Comparison of ENCODE assay signal across 9 cellular contexts in genomic region chr4:42397256-42397634, GRCh38. TPM values are rescaled to one million over a fixed set of nuclear protein-coding genes. Genes with fewer than 3 reads are reported as not detected.
DNase-seq lines count a peak whose midpoint lies in the region; ATAC-seq, FAIRE-seq and TF ChIP-seq lines count a peak whose summit lies in the region.
"Had no signal": no experiment of that assay in that cellular context is flagged by ENCODE, and none has a peak within 500 bp of the region (broad histone marks: within the 10 kb centered on the region; RNA-seq: fewer than 3 reads in every experiment).

SHISA3 (plus strand) TSS chr4:42397488; CDS start chr4:42398057, 569 bp downstream.

- no peaks in the 10 kb centered on the region for H4K20me1 ChIP-seq in endothelial cell of umbilical vein (replicated peaks; ENCODE audit: control insufficient read depth, extremely low read depth, insufficient read depth, low read length)

- CTCF ChIA-PET in endothelial cell of umbilical vein (lab: Charles Lee): interaction anchor here (1.1 to 7.0 kb wide), 4 partner anchors 26 to 122 kb away, joined by 3 to 54 read pairs (median 12); no protein-coding TSS in a partner anchor

- H3K9me3 Mint-ChIP-seq in activated CD4-positive, alpha-beta T cell treated with anti-CD3 and anti-CD28 coated beads, Interleukin-2, amount 10 ng/mL, durations not matched to agents 24 days and 14 days: no peaks in the 10 kb centered on the region
- no peaks in the 10 kb centered on the region for H3K9me3 Mint-ChIP-seq in nephron progenitor cell

- H3K27me3 ChIP-seq in endothelial cell of umbilical vein (ENCODE audit: control insufficient read depth in 2 of 2, insufficient read depth in 2 of 2, low read length in 2 of 2): no peaks in the 10 kb centered on the region

- intact Hi-C loops in activated CD4-positive, alpha-beta T cell treated with anti-CD3 and anti-CD28 coated beads, Interleukin-2, amount 10 ng/mL, durations not matched to agents 24 days and 14 days (cut with micrococcal nuclease): loop anchor here (2.0 to 10.0 kb wide), 4 partner anchors 244 to 652 kb away; partner anchors contain the start of genes ATP8A1, BEND4 and PHOX2B
- intact Hi-C loops in endothelial cell of umbilical vein (cut with micrococcal nuclease): loop anchor here (1.0 to 5.0 kb wide), 3 partner anchors 115 to 260 kb away; partner anchors contain the start of gene ATP8A1

- H3K4me2 ChIP-seq in endothelial cell of umbilical vein (ENCODE audit: insufficient read depth, low read length): peak within 1 kb of the TSS; percentile 74

- peaks cover 65% of the 10 kb centered on the region for H3K27me3 Mint-ChIP-seq in activated CD4-positive, alpha-beta T cell treated with anti-CD3 and anti-CD28 coated beads, Interleukin-2, amount 10 ng/mL, durations not matched to agents 24 days and 14 days
- peaks cover 80% of the 10 kb centered on the region for H3K27me3 Mint-ChIP-seq in nephron progenitor cell (ENCODE audit: low read depth, poor library complexity)

- H3K9me1 ChIP-seq in endothelial cell of umbilical vein (replicated peaks; ENCODE audit: control insufficient read depth, extremely low read depth, insufficient read depth, low read length): no peaks in the 10 kb centered on the region

- H3K36me3 Mint-ChIP-seq in activated CD4-positive, alpha-beta T cell treated with anti-CD3 and anti-CD28 coated beads, Interleukin-2, amount 10 ng/mL, durations not matched to agents 24 days and 14 days (ENCODE audit: low read depth): peaks cover 5% of the 10 kb centered on the region
- H3K36me3 Mint-ChIP-seq in nephron progenitor cell (ENCODE audit: low read depth): no peaks in the 10 kb centered on the region

- BruUV-seq in endothelial cell of umbilical vein (replicated peaks; lab: Mats Ljungman, UMichigan): TSS peak; percentile 6

- POLR2A ChIA-PET in endothelial cell of umbilical vein (lab: Charles Lee): no interaction called here

- no peaks in the 10 kb centered on the region for H3K9me3 ChIP-seq in endothelial cell of umbilical vein (replicated peaks; ENCODE audit: control insufficient read depth, insufficient read depth, low read length)
- H3K9me3 ChIP-seq: adrenal gland had no signal

- H3K27ac Mint-ChIP-seq in activated CD4-positive, alpha-beta T cell treated with anti-CD3 and anti-CD28 coated beads, Interleukin-2, amount 10 ng/mL, durations not matched to agents 24 days and 14 days: no peak within 1 kb of the TSS
- H3K27ac Mint-ChIP-seq in nephron progenitor cell: no peak within 1 kb of the TSS

- H3K4me1 ChIP-seq in endothelial cell of umbilical vein (ENCODE audit: control insufficient read depth, extremely low read depth, insufficient read depth, low read length): peaks cover 14% of the 10 kb centered on the region

- TF ChIP-seq POLR2A in endothelial cell of umbilical vein (IDR thresholded peaks at IDR 0.05; ENCODE audit: low read depth, low read length) (no peak), H54 (IDR thresholded peaks at IDR 0.05; ENCODE audit: low read depth, low read length) (no peak)

- dilution Hi-C loops in endothelial cell of umbilical vein (cut with MboI; ENCODE audit: extremely low pct_ligation_motif_present, low sequenced_read_pairs): no loop called here

- DNase-seq in activated CD4-positive, alpha-beta T cell treated with anti-CD3 and anti-CD28 coated beads, Interleukin-2, amount 10 ng/mL, durations not matched to agents 24 days and 14 days: peak; percentile 78
- no peak for DNase-seq in activated CD4-positive, alpha-beta T cell treated with anti-CD3 and anti-CD28 coated beads for 4 hours
- DNase-seq in SK-N-DZ (ENCODE audit: low spot score): peak; percentile 59
- DNase-seq in endothelial cell of umbilical vein (ENCODE audit: low read depth, low spot score): peak; percentile 45
- DNase-seq in nephron progenitor cell: no peak
- no peak for DNase-seq in hippocampal formation (lab: John Stamatoyannopoulos, UW)
- DNase-seq in H54 (ENCODE audit: insufficient read length, low spot score): no peak

- peak within 1 kb of the TSS; percentile 55 to 78 (median 75) for H3K4me3 ChIP-seq in endothelial cell of umbilical vein (replicated peaks in 1 of 3; ENCODE audit: insufficient read depth in 1 of 3, low read depth in 1 of 3, low read length in 3 of 3)

- TF ChIP-seq CTCF in endothelial cell of umbilical vein (IDR thresholded peaks at IDR 0.05; ENCODE audit: extremely low read depth in 1 of 2, insufficient read depth in 1 of 2, low read depth in 1 of 2, low read length in 2 of 2) (no peak), nephron progenitor cell (IDR thresholded peaks at IDR 0.05) (no peak)

- no peak for FAIRE-seq in endothelial cell of umbilical vein (lab: Jason Lieb, UNC)
- no peak for FAIRE-seq in H54 (lab: Jason Lieb, UNC)

- peak within 1 kb of the TSS; percentile 97 for H2AFZ ChIP-seq in endothelial cell of umbilical vein (ENCODE audit: low read depth, low read length)

- ATAC-seq in HG02884 (IDR thresholded peaks at IDR 0.05; ENCODE audit: unreplicated experiment): peak; percentile 37

- H3K36me3 ChIP-seq in endothelial cell of umbilical vein (ENCODE audit: control insufficient read depth in 2 of 2, extremely low read depth in 1 of 2, insufficient read depth in 2 of 2, low read length in 2 of 2): no peaks in the 10 kb centered on the region
- H3K36me3 ChIP-seq: adrenal gland had no signal

- peak within 1 kb of the TSS; percentile 85 for H3K4me3 Mint-ChIP-seq in activated CD4-positive, alpha-beta T cell treated with anti-CD3 and anti-CD28 coated beads, Interleukin-2, amount 10 ng/mL, durations not matched to agents 24 days and 14 days
- H3K4me3 Mint-ChIP-seq in nephron progenitor cell: peak within 1 kb of the TSS; percentile 88

- peak within 1 kb of the TSS; percentile 62 for H3K9ac ChIP-seq in endothelial cell of umbilical vein (replicated peaks; ENCODE audit: extremely low read depth, insufficient read depth, low read length)

- H3K4me1 Mint-ChIP-seq in activated CD4-positive, alpha-beta T cell treated with anti-CD3 and anti-CD28 coated beads, Interleukin-2, amount 10 ng/mL, durations not matched to agents 24 days and 14 days: peaks cover 25% of the 10 kb centered on the region
- H3K4me1 Mint-ChIP-seq in nephron progenitor cell: peaks cover 52% of the 10 kb centered on the region

- peaks cover 6% of the 10 kb centered on the region for H3K79me2 ChIP-seq in endothelial cell of umbilical vein (ENCODE audit: control insufficient read depth, insufficient read depth, low read length)

- peak within 1 kb of the TSS; percentile 26 for H3K27ac ChIP-seq in endothelial cell of umbilical vein (ENCODE audit: insufficient read depth, low read depth, low read length)
- H3K27ac ChIP-seq: adrenal gland had no signal

TF ChIP-seq in endothelial cell of umbilical vein, 7 proteins besides CTCF, POLR2A, EP300 and RAD21:
- TF ChIP-seq EZH2 (IDR thresholded peaks at IDR 0.05; ENCODE audit: borderline replicate concordance, low read depth, low read length, severe bottlenecking) (no peak), FOS (IDR thresholded peaks at IDR 0.05; ENCODE audit: borderline replicate concordance, insufficient read depth, low read length) (no peak), GATA2 (IDR thresholded peaks at IDR 0.05; ENCODE audit: insufficient read depth, insufficient read length, low read depth, low read length) (no peak), JUN (IDR thresholded peaks at IDR 0.05; ENCODE audit: borderline replicate concordance, insufficient read depth, insufficient read length, low read depth) (no peak), MYC (IDR thresholded peaks at IDR 0.05; ENCODE audit: low read depth, low read length) (no peak), POLR2AphosphoS5 (IDR thresholded peaks at IDR 0.05; ENCODE audit: insufficient read depth, low read depth, low read length) (no peak)
- TF ChIP-seq, protein P1, sequence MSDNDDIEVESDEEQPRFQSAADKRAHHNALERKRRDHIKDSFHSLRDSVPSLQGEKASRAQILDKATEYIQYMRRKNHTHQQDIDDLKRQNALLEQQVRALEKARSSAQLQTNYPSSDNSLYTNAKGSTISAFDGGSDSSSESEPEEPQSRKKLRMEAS (IDR thresholded peaks at IDR 0.05; ENCODE audit: insufficient read depth, insufficient read length): no peak

RNA-seq across cellular contexts. Expression of gene SHISA3, which starts in this region (rescaled TPM):
- 0.09 and 0.23 TPM in 2 replicates for total RNA-seq in activated CD4-positive, alpha-beta T cell treated with anti-CD3 and anti-CD28 coated beads, Interleukin-2, amount 10 ng/mL, durations not matched to agents 24 days and 14 days
- polyA plus RNA-seq in SK-N-DZ (2014; cell fraction: cytosol; rRNA removed): 6.8 and 10.6 TPM in 2 replicates
- polyA plus RNA-seq in SK-N-DZ (2014; cell fraction: nucleus; rRNA removed): 4.7 and 5.1 TPM in 2 replicates
- total RNA-seq in endothelial cell of umbilical vein: 11.6 and 12.0 TPM in 2 replicates
- 16.6 and 24.9 TPM in 2 replicates for polyA plus RNA-seq in endothelial cell of umbilical vein
- polyA plus RNA-seq in endothelial cell of umbilical vein (2011; cell fraction: cytosol; rRNA removed): 9.0 and 9.3 TPM in 2 replicates
- polyA plus RNA-seq in endothelial cell of umbilical vein (2011; cell fraction: nucleus; rRNA removed): 4.3 and 4.5 TPM in 2 replicates
- polyA plus RNA-seq in endothelial cell of umbilical vein (2012): 3.4 and 4.1 TPM in 2 replicates
- polyA minus RNA-seq in endothelial cell of umbilical vein: 5.2 and 6.8 TPM in 2 replicates
- polyA minus RNA-seq in endothelial cell of umbilical vein (2011; cell fraction: cytosol; rRNA and poly(A)+ RNA removed): not detected
- polyA minus RNA-seq in endothelial cell of umbilical vein (2011; cell fraction: nucleus; rRNA and poly(A)+ RNA removed): 2.1 and 2.7 TPM in 2 replicates

Comparison
In these comparisons a context has a peak if more than half of its experiments do, and no peak if none do; other contexts are left out.
1. RNA of gene SHISA3 (total RNA-seq): 11.6 to 12.0 TPM in endothelial cell of umbilical vein; 0.09 to 0.23 TPM in activated CD4-positive, alpha-beta T cell treated with anti-CD3 and anti-CD28 coated beads, Interleukin-2, amount 10 ng/mL, durations not matched to agents 24 days and 14 days; every median in the first group is over 10 times any median in the second.
2. Peak in DNase-seq in activated CD4-positive, alpha-beta T cell treated with anti-CD3 and anti-CD28 coated beads, Interleukin-2, amount 10 ng/mL, durations not matched to agents 24 days and 14 days; RNA of the gene not detected or under 1 TPM.
3. DNase-seq: peak in SK-N-DZ (single experiment) and endothelial cell of umbilical vein (single experiment); none in activated CD4-positive, alpha-beta T cell treated with anti-CD3 and anti-CD28 coated beads for 4 hours (0 of 2), nephron progenitor cell (single experiment), hippocampal formation (0 of 2) and H54 (single experiment).